Comparison of ENCODE assay signal across 8 cellular contexts in the genomic region with DNA sequence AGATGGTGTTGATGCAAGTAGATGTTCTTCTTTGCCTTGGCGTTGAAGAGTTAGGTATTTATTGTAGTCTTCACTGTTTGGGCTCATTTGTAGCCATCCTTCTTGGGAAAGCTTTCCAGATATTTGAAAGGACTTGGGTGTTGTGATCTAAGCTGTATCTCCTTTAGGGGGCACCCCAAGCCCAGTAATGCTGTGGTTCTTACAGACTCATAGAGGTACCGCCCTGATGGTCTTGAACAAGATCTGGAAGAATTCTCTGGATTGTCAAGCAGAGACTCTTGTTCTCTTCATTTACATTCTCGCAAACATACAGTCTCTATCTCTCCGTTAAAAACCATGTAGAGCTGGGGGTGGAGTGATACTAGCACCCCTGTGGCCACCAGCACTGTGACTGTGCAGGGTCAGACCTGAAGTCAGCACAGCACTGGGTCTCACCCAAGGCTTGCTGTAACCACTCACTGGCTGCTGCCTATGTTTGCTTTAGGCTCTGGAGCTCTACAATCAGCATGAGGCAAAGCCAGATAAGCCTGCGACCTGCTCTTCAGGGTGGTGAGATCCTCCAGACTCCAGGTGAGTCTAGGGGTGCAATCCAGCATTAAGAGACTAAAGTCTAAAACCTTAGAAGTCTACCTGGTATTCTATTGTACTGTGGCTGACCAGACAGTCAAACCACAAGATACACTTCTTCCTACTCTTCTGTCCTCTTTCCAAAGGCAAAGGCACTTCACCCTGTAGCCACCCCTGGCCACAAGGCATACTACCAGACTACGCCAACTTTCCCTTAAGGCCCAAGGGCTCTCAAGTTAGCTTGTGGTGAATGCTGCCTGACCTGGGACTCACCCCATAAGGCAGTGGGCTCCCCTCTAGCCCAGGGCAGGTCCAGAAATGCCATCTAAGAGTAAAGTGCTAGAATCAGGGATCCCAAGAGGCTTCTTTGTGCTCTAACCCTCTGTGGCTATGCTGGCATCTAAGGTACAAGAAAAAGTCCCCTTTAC.
DNase-seq lines count a peak whose midpoint lies in the region; ATAC-seq lines count a peak whose summit lies in the region.

No MANE protein-coding gene starts in this region.

- POLR2A ChIA-PET in CD8-positive, alpha-beta memory T cell (lab: Charles Lee) = no interaction called here

- no peaks in the 10 kb centered on the region for H3K9me3 Mint-ChIP-seq in stimulated activated naive B cell treated with anti-CD40 and anti-IgM and Interleukin-4, amounts not matched to agents 10 μg/mL and 1 μg/mL and 100 μg/mL, for 72 hours
- peaks cover 0 to 19% (median 3%) of the 10 kb centered on the region in 5 donors for H3K9me3 Mint-ChIP-seq in CD8-positive, alpha-beta memory T cell

- CTCF ChIA-PET in CD8-positive, alpha-beta memory T cell (lab: Charles Lee) = no interaction called here

- H3K4me1 Mint-ChIP-seq in stimulated activated naive B cell treated with anti-CD40 and anti-IgM and Interleukin-4, amounts not matched to agents 10 μg/mL and 1 μg/mL and 100 μg/mL, for 72 hours = peaks cover 11 to 20% of the 10 kb centered on the region in 2 donors
- H3K4me1 Mint-ChIP-seq in CD8-positive, alpha-beta memory T cell = no peaks in the 10 kb centered on the region

- no peaks in the 10 kb centered on the region for H3K27me3 ChIP-seq in CD8-positive, alpha-beta memory T cell (ENCODE audit: insufficient read depth, low read length, poor library complexity, severe bottlenecking)

- no peak overlapping the region for H3K4me3 ChIP-seq in CD8-positive, alpha-beta memory T cell (ENCODE audit: low read length)

- H3K9me3 ChIP-seq in CD8-positive, alpha-beta memory T cell (ENCODE audit: low read length) = no peaks in the 10 kb centered on the region

- H3K4me1 ChIP-seq in CD8-positive, alpha-beta memory T cell (ENCODE audit: insufficient read depth, low read length) = no peaks in the 10 kb centered on the region

- H3K27ac Mint-ChIP-seq in stimulated activated naive B cell treated with anti-CD40 and anti-IgM and Interleukin-4, amounts not matched to agents 10 μg/mL and 1 μg/mL and 100 μg/mL, for 72 hours = no peak overlapping the region
- no peak overlapping the region for H3K27ac Mint-ChIP-seq in CD8-positive, alpha-beta memory T cell

- no peaks in the 10 kb centered on the region for H3K36me3 Mint-ChIP-seq in stimulated activated naive B cell treated with anti-CD40 and anti-IgM and Interleukin-4, amounts not matched to agents 10 μg/mL and 1 μg/mL and 100 μg/mL, for 72 hours
- no peaks in the 10 kb centered on the region for H3K36me3 Mint-ChIP-seq in CD8-positive, alpha-beta memory T cell

- H3K4me3 Mint-ChIP-seq in stimulated activated naive B cell treated with anti-CD40 and anti-IgM and Interleukin-4, amounts not matched to agents 10 μg/mL and 1 μg/mL and 100 μg/mL, for 72 hours = no peak overlapping the region
- no peak overlapping the region for H3K4me3 Mint-ChIP-seq in CD8-positive, alpha-beta memory T cell

- no peaks in the 10 kb centered on the region for H3K36me3 ChIP-seq in CD8-positive, alpha-beta memory T cell (ENCODE audit: insufficient read depth, low read length)

- H3K27me3 Mint-ChIP-seq in stimulated activated naive B cell treated with anti-CD40 and anti-IgM and Interleukin-4, amounts not matched to agents 10 μg/mL and 1 μg/mL and 100 μg/mL, for 72 hours = no peaks in the 10 kb centered on the region
- H3K27me3 Mint-ChIP-seq in CD8-positive, alpha-beta memory T cell = no peaks in the 10 kb centered on the region

- no peak overlapping the region for H3K27ac ChIP-seq in CD8-positive, alpha-beta memory T cell (ENCODE audit: low read depth, low read length)

- ATAC-seq in GM19452 (IDR thresholded peaks at IDR 0.05; ENCODE audit: unreplicated experiment) = peak; percentile 50
- ATAC-seq in stimulated activated naive B cell treated with anti-CD40 and anti-IgM and Interleukin-4, amounts not matched to agents 10 μg/mL and 1 μg/mL and 100 μg/mL, for 72 hours (replicated peaks) = peak; percentile 71 to 77

- DNase-seq in COR-L47 (lab: John Stamatoyannopoulos, UW) (peak; percentile 49), OCI-M1 (lab: John Stamatoyannopoulos, UW) (peak; percentile 54), fibroblast of peridontal ligament (ENCODE audit: extremely low read depth) (peak; percentile 80), NCI-H1694 (lab: John Stamatoyannopoulos, UW) (no peak), putamen (ENCODE audit: low spot score) (no peak)
- DNase-seq in stimulated activated naive B cell treated with anti-CD40 and anti-IgM and Interleukin-4, amounts not matched to agents 10 μg/mL and 1 μg/mL and 100 μg/mL, for 72 hours = peak; percentile 54
- no peak for DNase-seq in CD8-positive, alpha-beta memory T cell

Comparison
In these comparisons a context has a peak if more than half of its experiments do, and no peak if none do; other contexts are left out.
1. DNase-seq: peak in COR-L47 (single experiment), OCI-M1 (single experiment), fibroblast of peridontal ligament (single experiment) and stimulated activated naive B cell treated with anti-CD40 and anti-IgM and Interleukin-4, amounts not matched to agents 10 μg/mL and 1 μg/mL and 100 μg/mL, for 72 hours (single experiment); none in NCI-H1694 (single experiment), CD8-positive, alpha-beta memory T cell (0 of 5) and putamen (single experiment).